35 cellular contexts compared by ENCODE assay signal in the genomic region with DNA sequence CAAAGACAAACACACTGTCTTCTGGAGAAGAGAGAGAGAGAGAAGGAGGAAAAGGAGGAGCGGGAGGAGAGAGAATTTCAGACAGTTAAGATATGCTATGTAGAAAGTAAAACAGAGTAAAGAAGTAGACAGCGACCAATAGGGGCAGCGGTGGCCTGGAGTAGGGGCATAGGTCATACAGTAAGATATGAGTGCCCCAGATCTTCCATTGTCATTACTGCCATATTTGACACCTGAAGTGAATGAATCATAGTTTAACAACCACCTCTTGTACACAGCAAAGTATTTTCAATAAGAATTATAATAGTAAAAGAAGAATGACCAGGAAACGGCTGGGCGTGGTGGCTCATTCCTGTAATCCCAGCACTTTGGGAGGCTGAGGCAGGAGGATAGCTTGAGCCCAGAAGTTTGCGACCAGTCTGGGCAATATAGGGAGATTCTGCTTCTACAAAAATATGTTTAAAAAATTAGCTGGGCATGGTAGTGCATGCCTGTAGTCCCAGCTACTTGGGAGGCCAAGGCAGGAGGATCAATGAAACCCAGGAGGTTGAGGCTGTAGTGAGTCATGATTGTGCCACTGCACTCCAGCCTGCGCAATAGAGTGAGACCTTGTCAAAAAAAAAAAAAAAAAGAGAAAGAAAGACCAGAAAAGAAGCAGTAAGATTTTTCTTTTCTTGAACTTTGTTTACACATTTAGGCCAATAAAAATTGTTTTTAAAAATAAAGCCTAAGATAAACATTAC.
"Had no signal": no experiment of that assay in that cellular context is flagged by ENCODE, and none has a peak within 500 bp of the region (broad histone marks: within the 10 kb centered on the region; RNA-seq: fewer than 3 reads in every experiment).

No MANE protein-coding gene starts in this region.

- H3K27me3 Mint-ChIP-seq: activated CD4-positive, alpha-beta T cell treated with anti-CD3 and anti-CD28 coated beads, Interleukin-2, amount 10 ng/mL, durations not matched to agents 24 days and 14 days; activated naive CD8-positive, alpha-beta T cell treated with anti-CD3 and anti-CD28 coated beads, Interleukin-2, amount 10 ng/mL, durations not matched to agents 7 days and 5 days had no signal

- H2AFZ ChIP-seq: PC-9 had no signal

- H3K4me3 Mint-ChIP-seq: activated CD4-positive, alpha-beta T cell treated with anti-CD3 and anti-CD28 coated beads, Interleukin-2, amount 10 ng/mL, durations not matched to agents 24 days and 14 days; activated CD8-positive, alpha-beta T cell treated with anti-CD3 and anti-CD28 coated beads for 36 hours; activated naive CD4-positive, alpha-beta T cell treated with anti-CD3 and anti-CD28 coated beads, Interleukin-2, amount 50 U/mL, for 24 hours; activated naive CD8-positive, alpha-beta T cell treated with anti-CD3 and anti-CD28 coated beads, Interleukin-2, amount 10 ng/mL, durations not matched to agents 7 days and 5 days; activated T-cell treated with anti-CD3 and anti-CD28 coated beads, Interleukin-2, amount 50 U/mL, for 72 hours; activated T-helper 17 cell treated with anti-CD3 and anti-CD28 coated beads, Interleukin-2, amount 50 U/mL, for 72 hours; T-cell had no signal

- FAIRE-seq: astrocyte, RCC 7860 had no signal

- H3K36me3 Mint-ChIP-seq: activated naive CD8-positive, alpha-beta T cell treated with anti-CD3 and anti-CD28 coated beads, Interleukin-2, amount 10 ng/mL, durations not matched to agents 7 days and 5 days had no signal

- ATAC-seq: activated CD8-positive, alpha-beta T cell treated with anti-CD3 and anti-CD28 coated beads for 36 hours; activated T-cell treated with anti-CD3 and anti-CD28 coated beads, Interleukin-2, amount 50 U/mL, for 72 hours; activated T-helper 17 cell treated with anti-CD3 and anti-CD28 coated beads, Interleukin-2, amount 50 U/mL, for 72 hours; body of pancreas; Right ventricle myocardium inferior; SK-N-SH treated with all-trans-retinoic acid at 6 μM for 48 hours; T-cell had no signal

- H3K27ac ChIP-seq: body of pancreas, breast epithelium, PC-9, RWPE1, VCaP had no signal

- H3K4me1 ChIP-seq: breast epithelium had no signal

- H3K27me3 ChIP-seq: body of pancreas, breast epithelium, MG63 had no signal

- H3K4me1 Mint-ChIP-seq: activated CD4-positive, alpha-beta T cell treated with anti-CD3 and anti-CD28 coated beads, Interleukin-2, amount 10 ng/mL, durations not matched to agents 24 days and 14 days; activated naive CD4-positive, alpha-beta T cell treated with anti-CD3 and anti-CD28 coated beads, Interleukin-2, amount 50 U/mL, for 24 hours; activated naive CD8-positive, alpha-beta T cell treated with anti-CD3 and anti-CD28 coated beads, Interleukin-2, amount 10 ng/mL, durations not matched to agents 7 days and 5 days; activated T-helper 17 cell treated with anti-CD3 and anti-CD28 coated beads, Interleukin-2, amount 50 U/mL, for 72 hours; T-cell had no signal

- H3K27ac Mint-ChIP-seq: activated CD4-positive, alpha-beta T cell treated with anti-CD3 and anti-CD28 coated beads, Interleukin-2, amount 10 ng/mL, durations not matched to agents 24 days and 14 days; activated CD8-positive, alpha-beta T cell treated with anti-CD3 and anti-CD28 coated beads for 36 hours; activated naive CD4-positive, alpha-beta T cell treated with anti-CD3 and anti-CD28 coated beads, Interleukin-2, amount 50 U/mL, for 24 hours; activated naive CD8-positive, alpha-beta T cell treated with anti-CD3 and anti-CD28 coated beads, Interleukin-2, amount 10 ng/mL, durations not matched to agents 7 days and 5 days; activated T-cell treated with anti-CD3 and anti-CD28 coated beads, Interleukin-2, amount 50 U/mL, for 72 hours; activated T-helper 17 cell treated with anti-CD3 and anti-CD28 coated beads, Interleukin-2, amount 50 U/mL, for 72 hours; T-cell had no signal

- DNase-seq: activated CD4-positive, alpha-beta T cell treated with anti-CD3 and anti-CD28 coated beads for 1 hour; activated CD4-positive, alpha-beta T cell treated with anti-CD3 and anti-CD28 coated beads, Interleukin-2, amount 10 ng/mL, durations not matched to agents 24 days and 14 days; activated CD4-positive, alpha-beta T cell treated with anti-CD3 and anti-CD28 coated beads, Interleukin-2, amount 50 U/mL, for 4 hours; activated CD4-positive, CD25-positive, alpha-beta regulatory T cell; activated CD8-positive, alpha-beta T cell treated with anti-CD3 and anti-CD28 coated beads for 36 hours; activated gamma-delta T cell; activated naive CD4-positive, alpha-beta T cell treated with Interleukin-2 at 50 U/mL for 16 hours; activated naive CD8-positive, alpha-beta T cell treated with anti-CD3 and anti-CD28 coated beads, Interleukin-2, amount 10 ng/mL, durations not matched to agents 7 days and 5 days; activated T-cell treated with anti-CD3 and anti-CD28 coated beads, Interleukin-2, amount 50 U/mL, for 1 hour; activated T-cell treated with anti-CD3 and anti-CD28 coated beads, Interleukin-2, amount 50 U/mL, for 72 hours; body of pancreas; Kasumi-1; KG1; MG63; NCI-H1048; NCI-H1105 treated with DMSO at 0.1 percent for 48 hours; NCI-H1436; NCI-H1694; NCI-H2029; NCI-H345; NCI-H524 treated with DMSO at 0.1 percent for 48 hours; PC-9; SIG-M5; T-cell; T-helper 2 cell; T-helper 9 cell had no signal

- H3K36me3 ChIP-seq: breast epithelium, MG63 had no signal

- H3K4me2 ChIP-seq: PC-9 had no signal

- H3K4me3 ChIP-seq: body of pancreas, breast epithelium, MG63, PC-9 had no signal
